2 cellular contexts compared by ENCODE assay signal in the genomic region with DNA sequence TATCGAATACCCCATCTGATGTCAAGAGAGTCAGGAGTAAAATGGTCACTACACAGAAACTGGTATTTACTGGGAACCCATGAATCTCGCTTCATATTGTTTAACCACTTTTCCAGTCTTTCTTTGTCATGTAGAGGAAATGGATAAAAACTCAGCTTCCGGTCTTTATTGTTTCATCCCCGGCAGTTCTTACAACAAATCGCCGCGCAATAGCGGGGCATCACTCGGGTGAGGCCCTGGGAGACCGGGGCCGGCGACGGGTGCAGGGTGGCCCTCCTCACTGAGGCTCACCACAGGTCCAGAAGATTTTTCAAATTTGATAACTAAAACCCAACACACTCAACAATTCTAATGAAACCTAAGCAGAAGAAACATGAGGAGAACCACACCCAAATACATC.
TF ChIP-seq lines count a peak whose summit lies in the region.

No MANE protein-coding gene starts in this region.

TF ChIP-seq in GM23338, 12 proteins besides CTCF, POLR2A, EP300 and RAD21 (continued from another document):
- TF ChIP-seq, protein P1, sequence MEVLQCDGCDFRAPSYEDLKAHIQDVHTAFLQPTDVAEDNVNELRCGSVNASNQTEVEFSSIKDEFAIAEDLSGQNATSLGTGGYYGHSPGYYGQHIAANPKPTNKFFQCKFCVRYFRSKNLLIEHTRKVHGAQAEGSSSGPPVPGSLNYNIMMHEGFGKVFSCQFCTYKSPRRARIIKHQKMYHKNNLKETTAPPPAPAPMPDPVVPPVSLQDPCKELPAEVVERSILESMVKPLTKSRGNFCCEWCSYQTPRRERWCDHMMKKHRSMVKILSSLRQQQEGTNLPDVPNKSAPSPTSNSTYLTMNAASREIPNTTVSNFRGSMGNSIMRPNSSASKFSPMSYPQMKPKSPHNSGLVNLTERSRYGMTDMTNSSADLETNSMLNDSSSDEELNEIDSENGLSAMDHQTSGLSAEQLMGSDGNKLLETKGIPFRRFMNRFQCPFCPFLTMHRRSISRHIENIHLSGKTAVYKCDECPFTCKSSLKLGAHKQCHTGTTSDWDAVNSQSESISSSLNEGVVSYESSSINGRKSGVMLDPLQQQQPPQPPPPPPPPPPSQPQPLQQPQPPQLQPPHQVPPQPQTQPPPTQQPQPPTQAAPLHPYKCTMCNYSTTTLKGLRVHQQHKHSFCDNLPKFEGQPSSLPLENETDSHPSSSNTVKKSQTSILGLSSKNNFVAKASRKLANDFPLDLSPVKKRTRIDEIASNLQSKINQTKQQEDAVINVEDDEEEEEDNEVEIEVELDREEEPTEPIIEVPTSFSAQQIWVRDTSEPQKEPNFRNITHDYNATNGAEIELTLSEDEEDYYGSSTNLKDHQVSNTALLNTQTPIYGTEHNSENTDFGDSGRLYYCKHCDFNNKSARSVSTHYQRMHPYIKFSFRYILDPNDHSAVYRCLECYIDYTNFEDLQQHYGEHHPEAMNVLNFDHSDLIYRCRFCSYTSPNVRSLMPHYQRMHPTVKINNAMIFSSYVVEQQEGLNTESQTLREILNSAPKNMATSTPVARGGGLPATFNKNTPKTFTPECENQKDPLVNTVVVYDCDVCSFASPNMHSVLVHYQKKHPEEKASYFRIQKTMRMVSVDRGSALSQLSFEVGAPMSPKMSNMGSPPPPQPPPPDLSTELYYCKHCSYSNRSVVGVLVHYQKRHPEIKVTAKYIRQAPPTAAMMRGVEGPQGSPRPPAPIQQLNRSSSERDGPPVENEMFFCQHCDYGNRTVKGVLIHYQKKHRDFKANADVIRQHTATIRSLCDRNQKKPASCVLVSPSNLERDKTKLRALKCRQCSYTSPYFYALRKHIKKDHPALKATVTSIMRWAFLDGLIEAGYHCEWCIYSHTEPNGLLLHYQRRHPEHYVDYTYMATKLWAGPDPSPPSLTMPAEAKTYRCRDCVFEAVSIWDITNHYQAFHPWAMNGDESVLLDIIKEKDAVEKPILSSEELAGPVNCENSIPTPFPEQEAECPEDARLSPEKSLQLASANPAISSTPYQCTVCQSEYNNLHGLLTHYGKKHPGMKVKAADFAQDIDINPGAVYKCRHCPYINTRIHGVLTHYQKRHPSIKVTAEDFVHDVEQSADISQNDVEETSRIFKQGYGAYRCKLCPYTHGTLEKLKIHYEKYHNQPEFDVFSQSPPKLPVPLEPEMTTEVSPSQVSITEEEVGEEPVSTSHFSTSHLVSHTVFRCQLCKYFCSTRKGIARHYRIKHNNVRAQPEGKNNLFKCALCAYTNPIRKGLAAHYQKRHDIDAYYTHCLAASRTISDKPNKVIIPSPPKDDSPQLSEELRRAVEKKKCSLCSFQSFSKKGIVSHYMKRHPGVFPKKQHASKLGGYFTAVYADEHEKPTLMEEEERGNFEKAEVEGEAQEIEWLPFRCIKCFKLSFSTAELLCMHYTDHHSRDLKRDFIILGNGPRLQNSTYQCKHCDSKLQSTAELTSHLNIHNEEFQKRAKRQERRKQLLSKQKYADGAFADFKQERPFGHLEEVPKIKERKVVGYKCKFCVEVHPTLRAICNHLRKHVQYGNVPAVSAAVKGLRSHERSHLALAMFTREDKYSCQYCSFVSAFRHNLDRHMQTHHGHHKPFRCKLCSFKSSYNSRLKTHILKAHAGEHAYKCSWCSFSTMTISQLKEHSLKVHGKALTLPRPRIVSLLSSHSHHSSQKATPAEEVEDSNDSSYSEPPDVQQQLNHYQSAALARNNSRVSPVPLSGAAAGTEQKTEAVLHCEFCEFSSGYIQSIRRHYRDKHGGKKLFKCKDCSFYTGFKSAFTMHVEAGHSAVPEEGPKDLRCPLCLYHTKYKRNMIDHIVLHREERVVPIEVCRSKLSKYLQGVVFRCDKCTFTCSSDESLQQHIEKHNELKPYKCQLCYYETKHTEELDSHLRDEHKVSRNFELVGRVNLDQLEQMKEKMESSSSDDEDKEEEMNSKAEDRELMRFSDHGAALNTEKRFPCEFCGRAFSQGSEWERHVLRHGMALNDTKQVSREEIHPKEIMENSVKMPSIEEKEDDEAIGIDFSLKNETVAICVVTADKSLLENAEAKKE (CRISPR knock-in tag; IDR thresholded peaks at IDR 0.05) = no peak
- TF ChIP-seq JUNB (IDR thresholded peaks at IDR 0.05; ENCODE audit: unreplicated experiment) (no peak), CREB1 (CRISPR knock-in tag; IDR thresholded peaks at IDR 0.05; ENCODE audit: low read depth) (no peak), NANOG (IDR thresholded peaks at IDR 0.05; ENCODE audit: borderline replicate concordance) (no peak), REST (IDR thresholded peaks at IDR 0.05; ENCODE audit: unreplicated experiment) (no peak)

TF ChIP-seq in WTC11, 78 proteins besides CTCF, POLR2A, EP300 and RAD21 (continued from another document):
- TF ChIP-seq, protein P2, sequence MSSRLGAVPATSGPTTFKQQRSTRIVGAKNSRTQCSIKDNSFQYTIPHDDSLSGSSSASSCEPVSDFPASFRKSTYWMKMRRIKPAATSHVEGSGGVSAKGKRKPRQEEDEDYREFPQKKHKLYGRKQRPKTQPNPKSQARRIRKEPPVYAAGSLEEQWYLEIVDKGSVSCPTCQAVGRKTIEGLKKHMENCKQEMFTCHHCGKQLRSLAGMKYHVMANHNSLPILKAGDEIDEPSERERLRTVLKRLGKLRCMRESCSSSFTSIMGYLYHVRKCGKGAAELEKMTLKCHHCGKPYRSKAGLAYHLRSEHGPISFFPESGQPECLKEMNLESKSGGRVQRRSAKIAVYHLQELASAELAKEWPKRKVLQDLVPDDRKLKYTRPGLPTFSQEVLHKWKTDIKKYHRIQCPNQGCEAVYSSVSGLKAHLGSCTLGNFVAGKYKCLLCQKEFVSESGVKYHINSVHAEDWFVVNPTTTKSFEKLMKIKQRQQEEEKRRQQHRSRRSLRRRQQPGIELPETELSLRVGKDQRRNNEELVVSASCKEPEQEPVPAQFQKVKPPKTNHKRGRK (CRISPR knock-in tag; IDR thresholded peaks at IDR 0.05; ENCODE audit: borderline replicate concordance) = no peak
- TF ChIP-seq, protein P3, sequence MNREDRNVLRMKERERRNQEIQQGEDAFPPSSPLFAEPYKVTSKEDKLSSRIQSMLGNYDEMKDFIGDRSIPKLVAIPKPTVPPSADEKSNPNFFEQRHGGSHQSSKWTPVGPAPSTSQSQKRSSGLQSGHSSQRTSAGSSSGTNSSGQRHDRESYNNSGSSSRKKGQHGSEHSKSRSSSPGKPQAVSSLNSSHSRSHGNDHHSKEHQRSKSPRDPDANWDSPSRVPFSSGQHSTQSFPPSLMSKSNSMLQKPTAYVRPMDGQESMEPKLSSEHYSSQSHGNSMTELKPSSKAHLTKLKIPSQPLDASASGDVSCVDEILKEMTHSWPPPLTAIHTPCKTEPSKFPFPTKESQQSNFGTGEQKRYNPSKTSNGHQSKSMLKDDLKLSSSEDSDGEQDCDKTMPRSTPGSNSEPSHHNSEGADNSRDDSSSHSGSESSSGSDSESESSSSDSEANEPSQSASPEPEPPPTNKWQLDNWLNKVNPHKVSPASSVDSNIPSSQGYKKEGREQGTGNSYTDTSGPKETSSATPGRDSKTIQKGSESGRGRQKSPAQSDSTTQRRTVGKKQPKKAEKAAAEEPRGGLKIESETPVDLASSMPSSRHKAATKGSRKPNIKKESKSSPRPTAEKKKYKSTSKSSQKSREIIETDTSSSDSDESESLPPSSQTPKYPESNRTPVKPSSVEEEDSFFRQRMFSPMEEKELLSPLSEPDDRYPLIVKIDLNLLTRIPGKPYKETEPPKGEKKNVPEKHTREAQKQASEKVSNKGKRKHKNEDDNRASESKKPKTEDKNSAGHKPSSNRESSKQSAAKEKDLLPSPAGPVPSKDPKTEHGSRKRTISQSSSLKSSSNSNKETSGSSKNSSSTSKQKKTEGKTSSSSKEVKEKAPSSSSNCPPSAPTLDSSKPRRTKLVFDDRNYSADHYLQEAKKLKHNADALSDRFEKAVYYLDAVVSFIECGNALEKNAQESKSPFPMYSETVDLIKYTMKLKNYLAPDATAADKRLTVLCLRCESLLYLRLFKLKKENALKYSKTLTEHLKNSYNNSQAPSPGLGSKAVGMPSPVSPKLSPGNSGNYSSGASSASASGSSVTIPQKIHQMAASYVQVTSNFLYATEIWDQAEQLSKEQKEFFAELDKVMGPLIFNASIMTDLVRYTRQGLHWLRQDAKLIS (CRISPR knock-in tag; IDR thresholded peaks at IDR 0.05; ENCODE audit: borderline replicate concordance) = no peak
- TF ChIP-seq TEAD4 (CRISPR knock-in tag; IDR thresholded peaks at IDR 0.05) (no peak), ZNF138 (CRISPR knock-in tag; conservative IDR thresholded peaks at IDR 0.05) (no peak), ZNF317 (CRISPR knock-in tag; IDR thresholded peaks at IDR 0.05; ENCODE audit: borderline replicate concordance, low read depth) (no peak)
- TF ChIP-seq, protein P4, sequence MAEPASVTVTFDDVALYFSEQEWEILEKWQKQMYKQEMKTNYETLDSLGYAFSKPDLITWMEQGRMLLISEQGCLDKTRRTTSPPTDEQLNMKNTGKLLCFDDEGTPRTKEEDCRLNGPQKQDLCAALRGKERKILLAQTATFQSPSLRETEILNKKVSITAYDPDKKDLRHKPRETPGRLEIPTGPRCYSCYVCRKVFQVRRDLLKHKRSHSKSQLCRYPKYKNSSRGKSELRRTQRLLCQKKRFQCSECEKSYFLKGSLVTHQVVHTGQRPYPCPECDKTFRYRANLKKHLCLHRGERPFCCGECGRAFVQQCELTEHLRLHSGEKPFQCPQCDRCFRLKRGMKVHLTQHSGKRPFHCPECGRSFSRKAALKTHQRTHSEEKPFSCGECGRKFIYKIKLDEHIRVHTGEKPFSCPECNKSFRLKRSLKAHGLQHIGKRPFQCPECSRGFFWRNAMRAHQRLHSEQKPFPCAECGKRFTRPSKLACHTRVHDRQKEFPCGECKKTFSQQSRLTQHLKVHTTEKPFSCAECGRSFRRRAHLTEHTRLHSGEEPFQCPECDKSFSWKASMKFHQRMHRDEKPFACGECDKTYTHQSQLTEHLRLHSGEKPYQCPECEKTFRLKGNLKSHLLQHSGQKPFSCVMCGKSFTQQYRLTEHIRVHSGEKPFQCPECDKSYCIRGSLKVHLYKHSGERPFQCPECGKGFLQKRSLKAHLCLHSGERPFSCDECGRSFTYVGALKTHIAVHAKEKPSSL (CRISPR knock-in tag; conservative IDR thresholded peaks at IDR 0.05) = no peak
